Comparison of ENCODE assay signal across 1 cellular context in the genomic region with DNA sequence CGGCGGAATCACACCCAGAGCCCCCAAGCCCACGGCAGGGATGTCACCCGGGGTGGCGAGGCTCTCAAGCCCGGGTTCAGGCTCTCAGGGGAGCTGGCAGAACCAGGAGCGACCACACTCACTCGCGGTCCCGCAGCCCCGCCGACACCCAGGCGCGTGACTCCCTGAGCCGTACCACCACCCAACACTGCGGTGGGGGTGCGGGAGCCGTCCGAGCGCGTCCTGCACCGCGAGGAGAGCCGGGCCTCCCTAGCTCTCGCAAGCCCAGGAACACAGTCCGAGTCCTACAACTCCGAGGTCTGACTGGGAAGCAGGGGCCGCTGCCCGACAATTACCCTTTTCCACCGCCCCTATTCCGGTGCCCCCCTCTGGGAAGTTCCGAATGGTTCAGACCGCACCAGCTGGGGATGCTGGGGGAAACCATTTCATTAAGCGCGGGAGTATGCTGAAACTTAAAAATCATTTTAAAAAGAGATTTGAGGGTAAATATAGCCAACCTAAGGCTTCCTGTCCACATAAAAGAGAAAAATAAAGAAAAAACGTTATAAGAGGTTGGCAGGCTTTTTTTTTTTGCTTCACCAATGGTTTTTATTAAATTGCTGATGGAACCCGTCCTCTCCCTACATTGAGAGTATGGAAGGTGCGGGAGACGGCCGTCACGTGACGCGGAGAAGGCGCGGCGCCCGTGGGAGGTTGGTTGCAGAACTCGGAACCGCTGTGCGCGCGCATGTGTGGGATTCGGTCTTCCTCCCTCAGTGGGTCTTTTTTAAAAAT.
TF ChIP-seq lines count a peak whose summit lies in the region.

A gene with protein sequence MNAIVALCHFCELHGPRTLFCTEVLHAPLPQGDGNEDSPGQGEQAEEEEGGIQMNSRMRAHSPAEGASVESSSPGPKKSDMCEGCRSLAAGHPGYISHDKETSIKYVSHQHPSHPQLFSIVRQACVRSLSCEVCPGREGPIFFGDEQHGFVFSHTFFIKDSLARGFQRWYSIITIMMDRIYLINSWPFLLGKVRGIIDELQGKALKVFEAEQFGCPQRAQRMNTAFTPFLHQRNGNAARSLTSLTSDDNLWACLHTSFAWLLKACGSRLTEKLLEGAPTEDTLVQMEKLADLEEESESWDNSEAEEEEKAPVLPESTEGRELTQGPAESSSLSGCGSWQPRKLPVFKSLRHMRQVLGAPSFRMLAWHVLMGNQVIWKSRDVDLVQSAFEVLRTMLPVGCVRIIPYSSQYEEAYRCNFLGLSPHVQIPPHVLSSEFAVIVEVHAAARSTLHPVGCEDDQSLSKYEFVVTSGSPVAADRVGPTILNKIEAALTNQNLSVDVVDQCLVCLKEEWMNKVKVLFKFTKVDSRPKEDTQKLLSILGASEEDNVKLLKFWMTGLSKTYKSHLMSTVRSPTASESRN (minus strand): TSS at position 143 of the 774 bp plus-strand sequence. CDS start 9,031 bp downstream, outside the sequence.

TF ChIP-seq in HEK293, 187 proteins besides CTCF, POLR2A, EP300 and RAD21 (continued from another document and continues in another):
- TF ChIP-seq, protein P1, sequence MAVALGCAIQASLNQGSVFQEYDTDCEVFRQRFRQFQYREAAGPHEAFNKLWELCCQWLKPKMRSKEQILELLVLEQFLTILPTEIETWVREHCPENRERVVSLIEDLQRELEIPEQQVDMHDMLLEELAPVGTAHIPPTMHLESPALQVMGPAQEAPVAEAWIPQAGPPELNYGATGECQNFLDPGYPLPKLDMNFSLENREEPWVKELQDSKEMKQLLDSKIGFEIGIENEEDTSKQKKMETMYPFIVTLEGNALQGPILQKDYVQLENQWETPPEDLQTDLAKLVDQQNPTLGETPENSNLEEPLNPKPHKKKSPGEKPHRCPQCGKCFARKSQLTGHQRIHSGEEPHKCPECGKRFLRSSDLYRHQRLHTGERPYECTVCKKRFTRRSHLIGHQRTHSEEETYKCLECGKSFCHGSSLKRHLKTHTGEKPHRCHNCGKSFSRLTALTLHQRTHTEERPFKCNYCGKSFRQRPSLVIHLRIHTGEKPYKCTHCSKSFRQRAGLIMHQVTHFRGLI (tag by site-specific recombination; IDR thresholded peaks at IDR 0.05): no peak
- TF ChIP-seq GLIS1 (tag by site-specific recombination; IDR thresholded peaks at IDR 0.05) (peak; percentile 58), ZNF843 (tag by site-specific recombination; IDR thresholded peaks at IDR 0.05) (peak; percentile 43; the same call in 1 of the 2 replicates), ZNF600 (tag by site-specific recombination; IDR thresholded peaks at IDR 0.05) (0 out of 2 replicates have a peak, but pooled peaks have one; percentile 27), SALL2 (tag by site-specific recombination; IDR thresholded peaks at IDR 0.05; ENCODE audit: borderline replicate concordance) (0 out of 2 replicates have a peak, but pooled peaks have one; percentile 67), ZNF747 (tag by site-specific recombination; IDR thresholded peaks at IDR 0.05) (no peak), ZBTB26 (tag by site-specific recombination; optimal IDR thresholded peaks at IDR 0.05) (peak; percentile 95), ZNF514 (tag by site-specific recombination; IDR thresholded peaks at IDR 0.05) (no peak), ZIC2 (tag by site-specific recombination; IDR thresholded peaks at IDR 0.05) (peak; percentile 57), ZBTB17 (tag by site-specific recombination; IDR thresholded peaks at IDR 0.05) (peak; percentile 83), ZNF777 (tag by site-specific recombination; IDR thresholded peaks at IDR 0.05; ENCODE audit: borderline replicate concordance) (peak; percentile 91), ZNF214 (tag by site-specific recombination; IDR thresholded peaks at IDR 0.05; ENCODE audit: borderline replicate concordance) (no peak), ZNF670 (tag by site-specific recombination; IDR thresholded peaks at IDR 0.05; ENCODE audit: low read depth) (no peak), ZNF175 (tag by site-specific recombination; IDR thresholded peaks at IDR 0.05) (no peak), ZNF416 (tag by site-specific recombination; IDR thresholded peaks at IDR 0.05) (0 out of 2 replicates have a peak, but pooled peaks have one; percentile 18), ZNF624 (tag by site-specific recombination; IDR thresholded peaks at IDR 0.05) (no peak), ZNF133 (tag by site-specific recombination; IDR thresholded peaks at IDR 0.05) (no peak), AEBP2 (tag by site-specific recombination; IDR thresholded peaks at IDR 0.05; ENCODE audit: borderline replicate concordance) (no peak), ZNF48 (tag by site-specific recombination; IDR thresholded peaks at IDR 0.05) (no peak), ZNF292 (tag by site-specific recombination; IDR thresholded peaks at IDR 0.05; ENCODE audit: borderline replicate concordance, low read depth) (no peak), ZNF426 (tag by site-specific recombination; IDR thresholded peaks at IDR 0.05) (no peak), ZNF558 (tag by site-specific recombination; IDR thresholded peaks at IDR 0.05) (0 out of 2 replicates have a peak, but pooled peaks have one; percentile 11), ZNF121 (tag by site-specific recombination; IDR thresholded peaks at IDR 0.05) (no peak), ZNF548 (tag by site-specific recombination; IDR thresholded peaks at IDR 0.05) (no peak), ZNF626 (tag by site-specific recombination; IDR thresholded peaks at IDR 0.05) (no peak), SETDB1 (IDR thresholded peaks at IDR 0.05; ENCODE audit: insufficient read length, low read length) (no peak), ZBTB7A (tag by site-specific recombination; IDR thresholded peaks at IDR 0.05; ENCODE audit: low read depth) (peak; percentile 52; the same call in 1 of the 2 replicates), ZNF623 (tag by site-specific recombination; IDR thresholded peaks at IDR 0.05) (0 out of 2 replicates have a peak, but pooled peaks have one; percentile 32), ZNF398 (tag by site-specific recombination; IDR thresholded peaks at IDR 0.05) (no peak), ZNF76 (tag by site-specific recombination; IDR thresholded peaks at IDR 0.05; ENCODE audit: borderline replicate concordance, low read depth) (peak; percentile 81), TSHZ1 (tag by site-specific recombination; IDR thresholded peaks at IDR 0.05; ENCODE audit: borderline replicate concordance) (no peak; the same call in 1 of the 2 replicates), HOXC10 (CRISPR knock-in tag; IDR thresholded peaks at IDR 0.05) (no peak), ZNF701 (tag by site-specific recombination; IDR thresholded peaks at IDR 0.05) (no peak)
- TF ChIP-seq, protein P2, sequence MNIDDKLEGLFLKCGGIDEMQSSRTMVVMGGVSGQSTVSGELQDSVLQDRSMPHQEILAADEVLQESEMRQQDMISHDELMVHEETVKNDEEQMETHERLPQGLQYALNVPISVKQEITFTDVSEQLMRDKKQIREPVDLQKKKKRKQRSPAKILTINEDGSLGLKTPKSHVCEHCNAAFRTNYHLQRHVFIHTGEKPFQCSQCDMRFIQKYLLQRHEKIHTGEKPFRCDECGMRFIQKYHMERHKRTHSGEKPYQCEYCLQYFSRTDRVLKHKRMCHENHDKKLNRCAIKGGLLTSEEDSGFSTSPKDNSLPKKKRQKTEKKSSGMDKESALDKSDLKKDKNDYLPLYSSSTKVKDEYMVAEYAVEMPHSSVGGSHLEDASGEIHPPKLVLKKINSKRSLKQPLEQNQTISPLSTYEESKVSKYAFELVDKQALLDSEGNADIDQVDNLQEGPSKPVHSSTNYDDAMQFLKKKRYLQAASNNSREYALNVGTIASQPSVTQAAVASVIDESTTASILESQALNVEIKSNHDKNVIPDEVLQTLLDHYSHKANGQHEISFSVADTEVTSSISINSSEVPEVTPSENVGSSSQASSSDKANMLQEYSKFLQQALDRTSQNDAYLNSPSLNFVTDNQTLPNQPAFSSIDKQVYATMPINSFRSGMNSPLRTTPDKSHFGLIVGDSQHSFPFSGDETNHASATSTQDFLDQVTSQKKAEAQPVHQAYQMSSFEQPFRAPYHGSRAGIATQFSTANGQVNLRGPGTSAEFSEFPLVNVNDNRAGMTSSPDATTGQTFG (tag by site-specific recombination; IDR thresholded peaks at IDR 0.05; ENCODE audit: borderline replicate concordance): peak; percentile 19; the same call in 1 of the 2 replicates
- TF ChIP-seq, protein P3, sequence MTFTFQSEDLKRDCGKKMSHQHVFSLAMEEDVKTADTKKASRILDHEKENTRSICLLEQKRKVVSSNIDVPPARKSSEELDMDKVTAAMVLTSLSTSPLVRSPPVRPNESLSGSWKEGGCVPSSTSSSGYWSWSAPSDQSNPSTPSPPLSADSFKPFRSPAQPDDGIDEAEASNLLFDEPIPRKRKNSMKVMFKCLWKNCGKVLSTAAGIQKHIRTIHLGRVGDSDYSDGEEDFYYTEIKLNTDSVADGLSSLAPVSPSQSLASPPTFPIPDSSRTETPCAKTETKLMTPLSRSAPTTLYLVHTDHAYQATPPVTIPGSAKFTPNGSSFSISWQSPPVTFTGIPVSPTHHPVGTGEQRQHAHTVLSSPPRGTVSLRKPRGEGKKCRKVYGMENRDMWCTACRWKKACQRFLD (tag by site-specific recombination; IDR thresholded peaks at IDR 0.05): no peak
- TF ChIP-seq, protein P4, sequence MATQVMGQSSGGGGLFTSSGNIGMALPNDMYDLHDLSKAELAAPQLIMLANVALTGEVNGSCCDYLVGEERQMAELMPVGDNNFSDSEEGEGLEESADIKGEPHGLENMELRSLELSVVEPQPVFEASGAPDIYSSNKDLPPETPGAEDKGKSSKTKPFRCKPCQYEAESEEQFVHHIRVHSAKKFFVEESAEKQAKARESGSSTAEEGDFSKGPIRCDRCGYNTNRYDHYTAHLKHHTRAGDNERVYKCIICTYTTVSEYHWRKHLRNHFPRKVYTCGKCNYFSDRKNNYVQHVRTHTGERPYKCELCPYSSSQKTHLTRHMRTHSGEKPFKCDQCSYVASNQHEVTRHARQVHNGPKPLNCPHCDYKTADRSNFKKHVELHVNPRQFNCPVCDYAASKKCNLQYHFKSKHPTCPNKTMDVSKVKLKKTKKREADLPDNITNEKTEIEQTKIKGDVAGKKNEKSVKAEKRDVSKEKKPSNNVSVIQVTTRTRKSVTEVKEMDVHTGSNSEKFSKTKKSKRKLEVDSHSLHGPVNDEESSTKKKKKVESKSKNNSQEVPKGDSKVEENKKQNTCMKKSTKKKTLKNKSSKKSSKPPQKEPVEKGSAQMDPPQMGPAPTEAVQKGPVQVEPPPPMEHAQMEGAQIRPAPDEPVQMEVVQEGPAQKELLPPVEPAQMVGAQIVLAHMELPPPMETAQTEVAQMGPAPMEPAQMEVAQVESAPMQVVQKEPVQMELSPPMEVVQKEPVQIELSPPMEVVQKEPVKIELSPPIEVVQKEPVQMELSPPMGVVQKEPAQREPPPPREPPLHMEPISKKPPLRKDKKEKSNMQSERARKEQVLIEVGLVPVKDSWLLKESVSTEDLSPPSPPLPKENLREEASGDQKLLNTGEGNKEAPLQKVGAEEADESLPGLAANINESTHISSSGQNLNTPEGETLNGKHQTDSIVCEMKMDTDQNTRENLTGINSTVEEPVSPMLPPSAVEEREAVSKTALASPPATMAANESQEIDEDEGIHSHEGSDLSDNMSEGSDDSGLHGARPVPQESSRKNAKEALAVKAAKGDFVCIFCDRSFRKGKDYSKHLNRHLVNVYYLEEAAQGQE (tag by site-specific recombination; IDR thresholded peaks at IDR 0.05): 0 out of 2 replicates have a peak, but pooled peaks have one; percentile 43
